In the genomic region with DNA sequence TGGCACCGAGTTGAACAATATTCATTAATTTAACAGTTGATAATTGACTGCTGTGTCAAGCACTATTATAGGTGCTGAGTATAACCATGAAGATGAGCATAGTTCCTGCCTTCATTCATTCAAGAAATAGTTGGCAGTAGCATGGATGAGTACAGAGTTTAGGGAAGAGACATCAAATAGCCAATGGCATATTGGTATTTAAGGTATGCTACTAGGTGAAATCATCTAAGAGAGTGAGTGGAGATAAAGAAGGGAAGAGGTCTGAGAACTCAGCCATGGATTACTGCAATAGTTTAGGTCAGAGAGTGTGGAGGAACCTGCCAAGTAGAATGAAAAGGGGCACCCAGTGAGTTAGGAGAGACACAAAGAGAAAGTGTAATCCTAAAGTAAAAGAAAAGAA, we compare ENCODE assay signal across 28 cellular contexts. TPM values are rescaled to one million over a fixed set of nuclear protein-coding genes. Genes with fewer than 3 reads are reported as not detected.
"Had no signal": no experiment of that assay in that cellular context is flagged by ENCODE, and none has a peak within 500 bp of the region (broad histone marks: within the 10 kb centered on the region; RNA-seq: fewer than 3 reads in every experiment).

No MANE protein-coding gene starts in this region.

- H3K27ac ChIP-seq: colonic mucosa, coronary artery, epithelial cell of prostate, esophagus muscularis mucosa, esophagus squamous epithelium, foreskin keratinocyte, gastrocnemius medialis, gastroesophageal sphincter, heart left ventricle had no signal

- H3K4me3 ChIP-seq: colonic mucosa, coronary artery, dorsolateral prefrontal cortex, esophagus muscularis mucosa, esophagus squamous epithelium, gastrocnemius medialis, gastroesophageal sphincter, heart left ventricle had no signal

- H3K36me3 ChIP-seq: colonic mucosa, esophagus muscularis mucosa, esophagus squamous epithelium, gastrocnemius medialis, gastroesophageal sphincter, heart left ventricle had no signal

- H3K27me3 ChIP-seq: colonic mucosa, dorsolateral prefrontal cortex, esophagus muscularis mucosa, esophagus squamous epithelium, gastrocnemius medialis, gastroesophageal sphincter, heart left ventricle had no signal

- DNase-seq: colonic mucosa; cortex of kidney; dermis blood vessel endothelial cell; dorsolateral prefrontal cortex; effector CD4-positive, alpha-beta T cell; effector CD8-positive, alpha-beta T cell; effector memory CD4-positive, alpha-beta T cell; effector memory CD8-positive, alpha-beta T cell; endodermal cell; erythroblast; esophagus squamous epithelium; foreskin fibroblast; foreskin keratinocyte; foreskin melanocyte; gastrocnemius medialis; glutamatergic neuron; head of caudate nucleus; heart left ventricle had no signal

- H3K4me1 ChIP-seq: colonic mucosa, esophagus squamous epithelium, foreskin keratinocyte, gastrocnemius medialis had no signal

- H3K9me3 ChIP-seq: colonic mucosa, esophagus muscularis mucosa, esophagus squamous epithelium, gastrocnemius medialis, gastroesophageal sphincter, heart left ventricle had no signal

- ATAC-seq: effector memory CD8-positive, alpha-beta T cell; esophagus mucosa; foreskin keratinocyte; gastrocnemius medialis; gastroesophageal sphincter; heart left ventricle had no signal

RNA-seq across cellular contexts. Expression of a gene that starts 4.9 kb away (rescaled TPM):
- total RNA-seq: dermis blood vessel endothelial cell, dermis microvascular lymphatic vessel endothelial cell, endodermal cell, endothelial cell of umbilical vein, epithelial cell of proximal tubule, fibroblast of villous mesenchyme, foreskin keratinocyte, glomerular endothelial cell had no signal
- polyA plus RNA-seq: endothelial cell of umbilical vein, foreskin keratinocyte had no signal
